Comparison of ENCODE assay signal across 1 cellular context in the genomic region with DNA sequence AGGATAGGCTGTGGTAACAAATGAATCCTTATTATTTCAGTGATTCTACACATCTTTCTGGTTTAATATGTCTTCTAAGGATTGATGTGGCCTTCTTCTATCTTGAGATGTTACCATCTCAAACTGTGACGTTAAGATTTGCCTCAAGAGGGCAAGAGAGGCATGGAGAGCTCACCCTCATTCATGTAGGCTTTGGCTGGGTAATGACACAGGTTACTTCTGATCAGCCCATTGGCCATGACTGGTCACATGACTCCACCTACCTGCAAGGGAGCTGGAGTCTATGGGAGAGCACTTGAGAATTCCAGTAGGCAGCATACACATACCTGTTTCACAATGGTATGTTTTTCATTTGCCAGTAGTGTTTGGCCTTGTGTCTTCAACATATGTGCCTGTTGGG.
A peak's percentile ranks its signal among the peaks of the same experiment; 100 is the strongest.
TF ChIP-seq lines count a peak whose summit lies in the region.

No MANE protein-coding gene starts in this region.

TF ChIP-seq in K562, 482 proteins besides CTCF, POLR2A, EP300 and RAD21 (continued from another document):
- TF ChIP-seq, protein P1, sequence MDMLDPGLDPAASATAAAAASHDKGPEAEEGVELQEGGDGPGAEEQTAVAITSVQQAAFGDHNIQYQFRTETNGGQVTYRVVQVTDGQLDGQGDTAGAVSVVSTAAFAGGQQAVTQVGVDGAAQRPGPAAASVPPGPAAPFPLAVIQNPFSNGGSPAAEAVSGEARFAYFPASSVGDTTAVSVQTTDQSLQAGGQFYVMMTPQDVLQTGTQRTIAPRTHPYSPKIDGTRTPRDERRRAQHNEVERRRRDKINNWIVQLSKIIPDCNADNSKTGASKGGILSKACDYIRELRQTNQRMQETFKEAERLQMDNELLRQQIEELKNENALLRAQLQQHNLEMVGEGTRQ (CRISPR knock-in tag; IDR thresholded peaks at IDR 0.05): peak; percentile 49
- TF ChIP-seq, protein P2, sequence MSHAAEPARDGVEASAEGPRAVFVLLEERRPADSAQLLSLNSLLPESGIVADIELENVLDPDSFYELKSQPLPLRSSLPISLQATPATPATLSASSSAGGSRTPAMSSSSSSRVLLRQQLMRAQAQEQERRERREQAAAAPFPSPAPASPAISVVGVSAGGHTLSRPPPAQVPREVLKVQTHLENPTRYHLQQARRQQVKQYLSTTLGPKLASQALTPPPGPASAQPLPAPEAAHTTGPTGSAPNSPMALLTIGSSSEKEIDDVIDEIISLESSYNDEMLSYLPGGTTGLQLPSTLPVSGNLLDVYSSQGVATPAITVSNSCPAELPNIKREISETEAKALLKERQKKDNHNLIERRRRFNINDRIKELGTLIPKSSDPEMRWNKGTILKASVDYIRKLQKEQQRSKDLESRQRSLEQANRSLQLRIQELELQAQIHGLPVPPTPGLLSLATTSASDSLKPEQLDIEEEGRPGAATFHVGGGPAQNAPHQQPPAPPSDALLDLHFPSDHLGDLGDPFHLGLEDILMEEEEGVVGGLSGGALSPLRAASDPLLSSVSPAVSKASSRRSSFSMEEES (CRISPR knock-in tag; IDR thresholded peaks at IDR 0.05): peak; percentile 82
- no peak for TF ChIP-seq HMGXB4 (CRISPR knock-in tag; IDR thresholded peaks at IDR 0.05)
- no peak for TF ChIP-seq MEIS2 (IDR thresholded peaks at IDR 0.05; ENCODE audit: partially characterized antibody)
- TF ChIP-seq CHD1 (IDR thresholded peaks at IDR 0.05; ENCODE audit: low read length): no peak
- no peak for TF ChIP-seq C11orf30 (IDR thresholded peaks at IDR 0.05; ENCODE audit: low read depth)
- TF ChIP-seq ZKSCAN8 (CRISPR knock-in tag; IDR thresholded peaks at IDR 0.05): no peak
- TF ChIP-seq ZNF431 (CRISPR knock-in tag; IDR thresholded peaks at IDR 0.05): no peak
- TF ChIP-seq, protein P3, sequence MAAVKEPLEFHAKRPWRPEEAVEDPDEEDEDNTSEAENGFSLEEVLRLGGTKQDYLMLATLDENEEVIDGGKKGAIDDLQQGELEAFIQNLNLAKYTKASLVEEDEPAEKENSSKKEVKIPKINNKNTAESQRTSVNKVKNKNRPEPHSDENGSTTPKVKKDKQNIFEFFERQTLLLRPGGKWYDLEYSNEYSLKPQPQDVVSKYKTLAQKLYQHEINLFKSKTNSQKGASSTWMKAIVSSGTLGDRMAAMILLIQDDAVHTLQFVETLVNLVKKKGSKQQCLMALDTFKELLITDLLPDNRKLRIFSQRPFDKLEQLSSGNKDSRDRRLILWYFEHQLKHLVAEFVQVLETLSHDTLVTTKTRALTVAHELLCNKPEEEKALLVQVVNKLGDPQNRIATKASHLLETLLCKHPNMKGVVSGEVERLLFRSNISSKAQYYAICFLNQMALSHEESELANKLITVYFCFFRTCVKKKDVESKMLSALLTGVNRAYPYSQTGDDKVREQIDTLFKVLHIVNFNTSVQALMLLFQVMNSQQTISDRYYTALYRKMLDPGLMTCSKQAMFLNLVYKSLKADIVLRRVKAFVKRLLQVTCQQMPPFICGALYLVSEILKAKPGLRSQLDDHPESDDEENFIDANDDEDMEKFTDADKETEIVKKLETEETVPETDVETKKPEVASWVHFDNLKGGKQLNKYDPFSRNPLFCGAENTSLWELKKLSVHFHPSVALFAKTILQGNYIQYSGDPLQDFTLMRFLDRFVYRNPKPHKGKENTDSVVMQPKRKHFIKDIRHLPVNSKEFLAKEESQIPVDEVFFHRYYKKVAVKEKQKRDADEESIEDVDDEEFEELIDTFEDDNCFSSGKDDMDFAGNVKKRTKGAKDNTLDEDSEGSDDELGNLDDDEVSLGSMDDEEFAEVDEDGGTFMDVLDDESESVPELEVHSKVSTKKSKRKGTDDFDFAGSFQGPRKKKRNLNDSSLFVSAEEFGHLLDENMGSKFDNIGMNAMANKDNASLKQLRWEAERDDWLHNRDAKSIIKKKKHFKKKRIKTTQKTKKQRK (IDR thresholded peaks at IDR 0.05; ENCODE audit: borderline replicate concordance, low read depth, low read length): no peak
- no peak for TF ChIP-seq TSHZ1 (CRISPR knock-in tag; IDR thresholded peaks at IDR 0.05)
- TF ChIP-seq, protein P4, sequence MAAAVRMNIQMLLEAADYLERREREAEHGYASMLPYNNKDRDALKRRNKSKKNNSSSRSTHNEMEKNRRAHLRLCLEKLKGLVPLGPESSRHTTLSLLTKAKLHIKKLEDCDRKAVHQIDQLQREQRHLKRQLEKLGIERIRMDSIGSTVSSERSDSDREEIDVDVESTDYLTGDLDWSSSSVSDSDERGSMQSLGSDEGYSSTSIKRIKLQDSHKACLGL (CRISPR knock-in tag; IDR thresholded peaks at IDR 0.05; ENCODE audit: borderline replicate concordance, poor library complexity, severe bottlenecking): no peak
- TF ChIP-seq MCM7 (IDR thresholded peaks at IDR 0.05): no peak
